In the genomic region with DNA sequence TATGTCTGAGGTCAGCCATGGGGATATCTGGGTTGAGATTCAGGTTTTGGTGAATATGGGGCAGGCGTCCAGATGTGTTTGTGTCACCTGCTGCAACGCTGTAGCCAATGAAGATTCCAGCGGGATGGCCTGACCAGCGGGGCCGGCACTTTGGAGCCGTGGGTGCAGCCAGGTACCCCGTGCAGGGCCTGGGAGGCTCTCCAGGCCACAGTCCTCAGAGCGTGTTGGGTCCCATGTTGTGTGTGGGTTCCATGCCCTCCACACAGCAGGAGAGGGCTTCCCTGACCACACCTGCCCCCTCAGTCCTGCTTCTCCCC, we compare ENCODE assay signal across 22 cellular contexts. TPM values are rescaled to one million over a fixed set of nuclear protein-coding genes. Genes with fewer than 3 reads are reported as not detected.
"Had no signal": no experiment of that assay in that cellular context is flagged by ENCODE, and none has a peak within 500 bp of the region (broad histone marks: within the 10 kb centered on the region; RNA-seq: fewer than 3 reads in every experiment).

No MANE protein-coding gene starts in this region.

- H3K27ac ChIP-seq: epithelial cell of prostate, esophagus muscularis mucosa, gastrocnemius medialis, ovary, testis, tibial nerve, upper lobe of right lung, vagina had no signal

- ATAC-seq: effector memory CD8-positive, alpha-beta T cell; gastrocnemius medialis; left cardiac atrium; left ventricle myocardium superior; right cardiac atrium; stimulated activated effector memory CD8-positive, alpha-beta T cell treated with anti-CD3 and anti-CD28 coated beads, Interleukin-12 subunit alpha, Interleukin-12 subunit beta, amount 100 ng/mL, for 72 hours; upper lobe of right lung had no signal

- H3K9me3 ChIP-seq: esophagus muscularis mucosa, gastrocnemius medialis, neutrophil, ovary, testis, upper lobe of right lung, vagina had no signal

- H3K36me3 ChIP-seq: ovary, upper lobe of right lung had no signal

- FAIRE-seq: keratinocyte had no signal

- H3K4me3 ChIP-seq: esophagus muscularis mucosa, gastrocnemius medialis, lung, ovary, testis, tibial nerve, upper lobe of right lung, vagina had no signal

- H3K27me3 ChIP-seq: esophagus muscularis mucosa, gastrocnemius medialis, neutrophil, ovary, testis, tibial nerve, upper lobe of right lung, vagina had no signal

- DNase-seq: effector memory CD8-positive, alpha-beta T cell; gastrocnemius medialis; glutamatergic neuron; left cardiac atrium; left ventricle myocardium superior; mesenchymal stem cell; midbrain; nephron progenitor cell; stimulated activated CD4-positive, alpha-beta T cell treated with anti-CD3 and anti-CD28 coated beads, Interleukin-4, amount 100 ng/mL, for 1 hour; stimulated activated CD8-positive, alpha-beta memory T cell treated with anti-CD3 and anti-CD28 coated beads, Interleukin-4, amount 100 ng/mL, for 48 hours; testis; upper lobe of right lung had no signal

RNA-seq across cellular contexts. Expression of a gene that starts 2.8 kb away (rescaled TPM):
- total RNA-seq: gastrocnemius medialis, vagina had no signal
